ENCODE assay signal across 2 cellular contexts in genomic region chr20:35662541-35662940, GRCh38.
TF ChIP-seq lines count a peak whose summit lies in the region.

No MANE protein-coding gene starts in this region.

TF ChIP-seq in GM12878, 131 proteins besides CTCF, POLR2A, EP300 and RAD21:
- TF ChIP-seq NRF1 (conservative IDR thresholded peaks at IDR 0.05; ENCODE audit: low read depth, low read length) (no peak), HDAC6 (IDR thresholded peaks at IDR 0.05; ENCODE audit: unreplicated experiment) (no peak), NR2C2 (IDR thresholded peaks at IDR 0.05; ENCODE audit: borderline replicate concordance, control insufficient read depth, insufficient read length, low read depth) (no peak), CUX1 (IDR thresholded peaks at IDR 0.05; ENCODE audit: insufficient replicate concordance, low read depth, low read length) (no peak), POLR2AphosphoS5 (IDR thresholded peaks at IDR 0.05; ENCODE audit: low read length) (no peak), E2F4 (IDR thresholded peaks at IDR 0.05; ENCODE audit: low read depth, low read length) (no peak), SMAD1 (IDR thresholded peaks at IDR 0.05; ENCODE audit: low read depth, partially characterized antibody) (no peak), ATF7 (IDR thresholded peaks at IDR 0.05; ENCODE audit: low read depth) (no peak), RFX5 (IDR thresholded peaks at IDR 0.05; ENCODE audit: low read depth, low read length) (no peak), BHLHE40 (IDR thresholded peaks at IDR 0.05; ENCODE audit: borderline replicate concordance in 1 of 2, low read depth in 2 of 2, low read length in 1 of 2) (no peak), GATAD2B (conservative IDR thresholded peaks at IDR 0.05; ENCODE audit: low read depth) (no peak)

TF ChIP-seq in HEK293T, 16 proteins besides CTCF, POLR2A, EP300 and RAD21:
- TF ChIP-seq FOXK2 (IDR thresholded peaks at IDR 0.05): no peak
- no peak for TF ChIP-seq PKNOX1 (IDR thresholded peaks at IDR 0.05)
- no peak for TF ChIP-seq SP1 (IDR thresholded peaks at IDR 0.05)
- TF ChIP-seq NFRKB (IDR thresholded peaks at IDR 0.05): no peak
- no peak for TF ChIP-seq BHLHE40 (IDR thresholded peaks at IDR 0.05; ENCODE audit: borderline replicate concordance)
- no peak for TF ChIP-seq FOXA1 (IDR thresholded peaks at IDR 0.05)
- TF ChIP-seq ZNF384 (IDR thresholded peaks at IDR 0.05): no peak
- no peak for TF ChIP-seq SUZ12 (IDR thresholded peaks at IDR 0.05)
- no peak for TF ChIP-seq TARDBP (IDR thresholded peaks at IDR 0.05)
- no peak for TF ChIP-seq LEF1 (IDR thresholded peaks at IDR 0.05; ENCODE audit: borderline replicate concordance)
